ENCODE assay signal across 8 cellular contexts in genomic region chr10:12195603-12196506, GRCh38. TPM values are rescaled to one million over a fixed set of nuclear protein-coding genes. Genes with fewer than 3 reads are reported as not detected.
A peak's percentile ranks its signal among the peaks of the same experiment; 100 is the strongest.
DNase-seq lines count a peak whose midpoint lies in the region; ATAC-seq and TF ChIP-seq lines count a peak whose summit lies in the region.

CDC123 (plus strand) TSS chr10:12196188; CDS start chr10:12196246, 58 bp downstream.
NUDT5 (minus strand) TSS chr10:12195891; CDS start chr10:12186291, 9,600 bp downstream.

- CTCF ChIA-PET in AG04450 (lab: Charles Lee) = interaction anchor here (1.0 to 2.3 kb wide), 5 partner anchors 19 to 904 kb away, joined by 3 to 11 read pairs (median 5); partner anchors contain the start of gene OPTN

- ATAC-seq in GM18873 (IDR thresholded peaks at IDR 0.05; ENCODE audit: low FRiP score, unreplicated experiment) (peak; percentile 80), HG03135 (IDR thresholded peaks at IDR 0.05; ENCODE audit: unreplicated experiment) (peak; percentile 87)

- TF ChIP-seq CTCF in AG04450 (IDR thresholded peaks at IDR 0.05; ENCODE audit: low read depth, low read length) (no peak), WERI-Rb-1 (IDR thresholded peaks at IDR 0.05; ENCODE audit: low read depth, low read length) (no peak), breast epithelium (IDR thresholded peaks at IDR 0.05) (no peak)

- no peaks in the 10 kb centered on the region for H3K27me3 ChIP-seq in AG04450 (ENCODE audit: control insufficient read depth, insufficient read depth, low read length)
- H3K27me3 ChIP-seq in WERI-Rb-1 (ENCODE audit: insufficient read depth, low read depth, severe bottlenecking) = no peaks in the 10 kb centered on the region
- no peaks in the 10 kb centered on the region for H3K27me3 ChIP-seq in breast epithelium
- no peaks in the 10 kb centered on the region for H3K27me3 ChIP-seq in iPS-20b (ENCODE audit: insufficient read depth, low read length)

- H3K4me3 ChIP-seq in AG04450 (ENCODE audit: low read depth, low read length) = peak within 1 kb of the TSS; percentile 99
- H3K4me3 ChIP-seq in WERI-Rb-1 (ENCODE audit: low read depth, low read length) = peak within 1 kb of the TSS; percentile 86
- H3K4me3 ChIP-seq in breast epithelium = peak within 1 kb of the TSS; percentile 66 to 92 (median 84)
- H3K4me3 ChIP-seq in iPS-20b (ENCODE audit: low read length) = peak within 1 kb of the TSS; percentile 98
- peak within 1 kb of the TSS; percentile 72 to 97 (median 86) for H3K4me3 ChIP-seq in skin epidermis

- H3K9me3 ChIP-seq in AG04450 (ENCODE audit: control insufficient read depth, insufficient read depth, low read length) (peaks cover 3% of the 10 kb centered on the region; the same call in 1 of the 2 replicates), WERI-Rb-1 (ENCODE audit: severe bottlenecking) (no peaks in the 10 kb centered on the region), breast epithelium (no peaks in the 10 kb centered on the region), iPS-20b (ENCODE audit: insufficient read depth, low read depth, low read length) (no peaks in the 10 kb centered on the region)

- no peaks in the 10 kb centered on the region; the same call in 1 of the 2 replicates for H3K36me3 ChIP-seq in WERI-Rb-1
- no peaks in the 10 kb centered on the region for H3K36me3 ChIP-seq in breast epithelium
- H3K36me3 ChIP-seq in iPS-20b (ENCODE audit: insufficient read depth, low read depth, low read length) = peaks cover 41% of the 10 kb centered on the region

- intact Hi-C loops in breast epithelium (cut with DNase I; ENCODE audit: low total_unique reads) = no loop called here

- TF ChIP-seq POLR2A in breast epithelium (IDR thresholded peaks at IDR 0.05) = no peak

- peak within 1 kb of the TSS; percentile 88 for H3K27ac ChIP-seq in AG04450 (ENCODE audit: low read depth, low read length)
- peak within 1 kb of the TSS; percentile 95 for H3K27ac ChIP-seq in WERI-Rb-1
- H3K27ac ChIP-seq in breast epithelium = peak within 1 kb of the TSS; percentile 91
- H3K27ac ChIP-seq in iPS-20b (ENCODE audit: low read length) = peak within 1 kb of the TSS; percentile 50
- H3K27ac ChIP-seq in skin epidermis = peak within 1 kb of the TSS; percentile 43 to 99 (median 94)

- POLR2A ChIA-PET in AG04450 (lab: Yijun Ruan, JAX) = interaction anchor here (0.6 to 1.6 kb wide), 9 partner anchors 11 to 764 kb away, joined by 3 to 5 read pairs (median 3); partner anchors contain the start of gene UPF2

- H3K4me1 ChIP-seq in breast epithelium (no peaks in the 10 kb centered on the region), iPS-20b (ENCODE audit: insufficient read depth, low read length) (peaks cover 4% of the 10 kb centered on the region; the same call in 1 of the 2 replicates)

- H3K9ac ChIP-seq in iPS-20b (ENCODE audit: low read depth, low read length) = peak within 1 kb of the TSS; percentile 97

- DNase-seq in AG04450 (ENCODE audit: low read depth, low spot score) = peak; percentile 66
- peak; percentile 77 for DNase-seq in NCI-H2196 (lab: John Stamatoyannopoulos, UW; ENCODE audit: unreplicated experiment)
- peak; percentile 69 for DNase-seq in WERI-Rb-1
- peak; percentile 74 to 79 for DNase-seq in breast epithelium (ENCODE audit: low spot score in 2 of 2)

RNA-seq across cellular contexts. Expression of gene CDC123, which starts in this region (rescaled TPM):
- polyA plus RNA-seq in AG04450 (2011; rRNA removed) = 124 and 138 TPM in 2 replicates
- polyA minus RNA-seq in AG04450 (2011; rRNA and poly(A)+ RNA removed) = 211 and 221 TPM in 2 replicates
- total RNA-seq in breast epithelium = 10 to 100 TPM; 61.6 to 87.5 (median 86.7) TPM

RNA-seq across cellular contexts. Expression of gene NUDT5, which starts in this region (rescaled TPM):
- 110 and 121 TPM in 2 replicates for polyA plus RNA-seq in AG04450 (2011; rRNA removed)
- 37.2 and 44.3 TPM in 2 replicates for polyA minus RNA-seq in AG04450 (2011; rRNA and poly(A)+ RNA removed)
- total RNA-seq in breast epithelium = 10 to 100 TPM; 44.3 to 54.4 (median 49.3) TPM

Comparison
In these comparisons a context has a peak if more than half of its experiments do, and no peak if none do; other contexts are left out.
1. Peak in every context shown above with its lines: DNase-seq, ATAC-seq, H3K4me3 ChIP-seq and H3K27ac ChIP-seq.